ENCODE assay signal across 1 cellular context in the genomic region with DNA sequence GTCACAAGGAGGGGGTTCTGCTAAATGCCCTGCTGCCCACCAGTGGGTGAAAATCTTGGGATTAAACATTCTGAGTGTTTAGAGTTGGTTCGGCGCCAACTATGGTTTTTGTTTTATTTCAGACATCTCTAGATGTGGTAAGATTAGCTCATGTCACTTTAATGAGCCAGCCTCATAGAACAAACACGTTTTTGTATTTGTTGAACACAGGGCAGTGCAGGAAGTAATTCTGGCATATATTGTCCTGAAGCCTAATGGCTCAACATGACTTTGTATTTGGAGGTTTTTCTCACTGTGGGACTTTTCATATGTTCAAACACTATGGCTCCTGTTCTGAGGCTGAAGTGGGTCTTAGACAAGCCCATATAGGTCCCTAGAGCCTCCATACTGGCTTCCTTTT.
TF ChIP-seq lines count a peak whose summit lies in the region.

No MANE protein-coding gene starts in this region.

TF ChIP-seq in IMR-90, 13 proteins besides CTCF, POLR2A, EP300 and RAD21 (continued from another document):
- TF ChIP-seq, protein P1, sequence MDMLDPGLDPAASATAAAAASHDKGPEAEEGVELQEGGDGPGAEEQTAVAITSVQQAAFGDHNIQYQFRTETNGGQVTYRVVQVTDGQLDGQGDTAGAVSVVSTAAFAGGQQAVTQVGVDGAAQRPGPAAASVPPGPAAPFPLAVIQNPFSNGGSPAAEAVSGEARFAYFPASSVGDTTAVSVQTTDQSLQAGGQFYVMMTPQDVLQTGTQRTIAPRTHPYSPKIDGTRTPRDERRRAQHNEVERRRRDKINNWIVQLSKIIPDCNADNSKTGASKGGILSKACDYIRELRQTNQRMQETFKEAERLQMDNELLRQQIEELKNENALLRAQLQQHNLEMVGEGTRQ (IDR thresholded peaks at IDR 0.05; ENCODE audit: low read depth, low read length), result no peak
- no peak for TF ChIP-seq MAZ (IDR thresholded peaks at IDR 0.05; ENCODE audit: borderline replicate concordance, low read depth, low read length)
- TF ChIP-seq MXI1 (IDR thresholded peaks at IDR 0.05; ENCODE audit: borderline replicate concordance, low read depth, low read length), result no peak
